In genomic region chr18:25144835-25145234, GRCh38 we compare ENCODE assay signal across 11 cellular contexts.
DNase-seq lines count a peak whose midpoint lies in the region; ATAC-seq and TF ChIP-seq lines count a peak whose summit lies in the region.
"Had no signal": no experiment of that assay in that cellular context is flagged by ENCODE, and none has a peak within 500 bp of the region (broad histone marks: within the 10 kb centered on the region; RNA-seq: fewer than 3 reads in every experiment).

No MANE protein-coding gene starts in this region.

- H3K9me3 Mint-ChIP-seq in chondrocyte (ENCODE audit: low read depth), result no peaks in the 10 kb centered on the region
- H3K9me3 Mint-ChIP-seq in CD14-positive monocyte, result no peaks in the 10 kb centered on the region

- H3K36me3 ChIP-seq in mucosa of descending colon (ENCODE audit: low read depth), result no peaks in the 10 kb centered on the region
- H3K36me3 ChIP-seq: uterus had no signal

- no peak overlapping the region for H3K4me3 ChIP-seq in AG04449 (ENCODE audit: low read depth, low read length)
- H3K4me3 ChIP-seq in mucosa of descending colon, result no peak overlapping the region
- H3K4me3 ChIP-seq: uterus had no signal

- ATAC-seq in mucosa of descending colon, result no peak

- CTCF ChIA-PET in AG04449 (lab: Yijun Ruan, JAX), result no interaction called here

- no peaks in the 10 kb centered on the region for H3K4me1 ChIP-seq in mucosa of descending colon (ENCODE audit: low read depth)
- H3K4me1 ChIP-seq: uterus had no signal

- H3K4me3 Mint-ChIP-seq in chondrocyte (ENCODE audit: unreplicated experiment) (no peak overlapping the region), CD14-positive monocyte (no peak overlapping the region)

- H3K36me3 Mint-ChIP-seq in chondrocyte (ENCODE audit: low read depth), result no peaks in the 10 kb centered on the region
- no peaks in the 10 kb centered on the region for H3K36me3 Mint-ChIP-seq in CD14-positive monocyte

- TF ChIP-seq CTCF in AG04449 (IDR thresholded peaks at IDR 0.05; ENCODE audit: insufficient read depth, low read length, missing control alignments) (no peak), chondrocyte (IDR thresholded peaks at IDR 0.05) (no peak), mucosa of descending colon (IDR thresholded peaks at IDR 0.05) (no peak), CD14-positive monocyte (IDR thresholded peaks at IDR 0.05) (no peak)

- intact Hi-C loops in mucosa of descending colon (cut with DNase I, micrococcal nuclease) (no loop called here), CD14-positive monocyte (cut with micrococcal nuclease) (no loop called here)

- H3K27ac Mint-ChIP-seq in chondrocyte (ENCODE audit: unreplicated experiment) (peak overlapping the region; percentile 71), CD14-positive monocyte (no peak overlapping the region)

- H3K4me1 Mint-ChIP-seq in chondrocyte (ENCODE audit: low read depth) (peaks cover 11% of the 10 kb centered on the region), CD14-positive monocyte (peaks cover 10% of the 10 kb centered on the region)

- H3K27me3 Mint-ChIP-seq in chondrocyte (ENCODE audit: low read depth) (no peaks in the 10 kb centered on the region), CD14-positive monocyte (ENCODE audit: low read depth in 3 of 3) (no peaks in the 10 kb centered on the region)

- no peaks in the 10 kb centered on the region for H3K9me3 ChIP-seq in mucosa of descending colon
- H3K9me3 ChIP-seq: uterus had no signal

- DNase-seq in AG04449 (ENCODE audit: low read depth, low spot score) (peak; percentile 44), HT1080 (ENCODE audit: low read depth) (peak; percentile 93), chondrocyte (ENCODE audit: low spot score) (no peak), hepatic stellate cell (ENCODE audit: low spot score) (peak; percentile 5), NOMO-1 treated with dmso at 0.1 percent for 144 hours (lab: John Stamatoyannopoulos, UW; ENCODE audit: unreplicated experiment) (no peak), NCI-H2227 treated with DMSO at 0.1 percent for 48 hours (lab: John Stamatoyannopoulos, UW) (no peak), mucosa of descending colon (no peak), CD14-positive monocyte (ENCODE audit: low spot score) (no peak)
- DNase-seq: islet precursor cell, NCI-H510A, uterus had no signal

- POLR2A ChIA-PET in AG04449 (lab: Yijun Ruan, JAX), result no interaction called here

Comparison
In these comparisons a context has a peak if more than half of its experiments do, and no peak if none do; other contexts are left out.
1. DNase-seq: peak in AG04449 (single experiment), HT1080 (single experiment) and hepatic stellate cell (single experiment); none in chondrocyte (single experiment), NOMO-1 treated with dmso at 0.1 percent for 144 hours (single experiment), NCI-H2227 treated with DMSO at 0.1 percent for 48 hours (single experiment), mucosa of descending colon (0 of 3) and CD14-positive monocyte (single experiment).